Comparison of ENCODE assay signal across 1 cellular context in genomic region chr1:151990058-151990855, GRCh38.
TF ChIP-seq lines count a peak whose summit lies in the region.

No MANE protein-coding gene starts in this region.

TF ChIP-seq in endothelial cell of umbilical vein, 7 proteins besides CTCF, POLR2A, EP300 and RAD21:
- TF ChIP-seq POLR2AphosphoS5 (IDR thresholded peaks at IDR 0.05; ENCODE audit: insufficient read depth, low read depth, low read length) (no peak), FOS (IDR thresholded peaks at IDR 0.05; ENCODE audit: borderline replicate concordance, insufficient read depth, low read length) (no peak), MAX (IDR thresholded peaks at IDR 0.05; ENCODE audit: insufficient read depth, insufficient read length) (no peak), GATA2 (IDR thresholded peaks at IDR 0.05; ENCODE audit: insufficient read depth, insufficient read length, low read depth, low read length) (no peak), MYC (IDR thresholded peaks at IDR 0.05; ENCODE audit: low read depth, low read length) (no peak), EZH2 (IDR thresholded peaks at IDR 0.05; ENCODE audit: borderline replicate concordance, low read depth, low read length, severe bottlenecking) (no peak), JUN (IDR thresholded peaks at IDR 0.05; ENCODE audit: borderline replicate concordance, insufficient read depth, insufficient read length, low read depth) (no peak)
